9 cellular contexts compared by ENCODE assay signal in genomic region chr20:33673411-33674293, GRCh38. TPM values are rescaled to one million over a fixed set of nuclear protein-coding genes. Genes with fewer than 3 reads are reported as not detected.
DNase-seq lines count a peak whose midpoint lies in the region; ATAC-seq, FAIRE-seq and TF ChIP-seq lines count a peak whose summit lies in the region.
"Had no signal": no experiment of that assay in that cellular context is flagged by ENCODE, and none has a peak within 500 bp of the region (broad histone marks: within the 10 kb centered on the region; RNA-seq: fewer than 3 reads in every experiment).

No MANE protein-coding gene starts in this region.

- 25% methylated on average over 29 of the region's 29 CpGs for WGBS in GM12878 (ENCODE audit: insufficient coverage, insufficient replicate concordance, low lambda C conversion rate, missing lambda C conversion rate)
- WGBS in lower leg skin, 2 donors, result 17 to 23% methylated on average over 29 of the region's 29 CpGs
- 33% methylated on average over 29 of the region's 29 CpGs for WGBS in thymus

- peak overlapping the region; percentile 79 for H3K4me3 ChIP-seq in GM12878
- peak overlapping the region; percentile 40 for H3K4me3 ChIP-seq in lower leg skin (ENCODE audit: low read depth, poor library complexity, severe bottlenecking)
- H3K4me3 ChIP-seq in thymus (ENCODE audit: low read length), result peak overlapping the region; percentile 69

- TF ChIP-seq CTCF in GM12878 (IDR thresholded peaks at IDR 0.05 in 2 of 3, conservative IDR thresholded peaks at IDR 0.05 in 1 of 3; ENCODE audit: control insufficient read depth in 2 of 3, extremely low read depth in 1 of 3, insufficient read depth in 1 of 3, low read depth in 3 of 3, low read length in 3 of 3) (no peak), lower leg skin (IDR thresholded peaks at IDR 0.05) (no peak)

- H3K4me1 Mint-ChIP-seq in T-helper 1 cell treated with Interleukin-12 subunit alpha and Interleukin-12 subunit beta and Interleukin-4 antibody, amounts not matched to agents 30 μg/mL and 1 μg/mL, for 36 hours (ENCODE audit: low read depth), result peaks cover 39% of the 10 kb centered on the region

- RAD21 ChIA-PET in GM12878 (lab: Charles Lee; ENCODE audit: unreplicated experiment), result no interaction called here

- BruUV-seq in GM12878 (replicated peaks; lab: Mats Ljungman, UMichigan), result no TSS peak

- H3K4me3 Mint-ChIP-seq in T-helper 1 cell treated with Interleukin-12 subunit alpha and Interleukin-12 subunit beta and Interleukin-4 antibody, amounts not matched to agents 30 μg/mL and 1 μg/mL, for 36 hours, result peak overlapping the region; percentile 95

- H2AFZ ChIP-seq in GM12878 (ENCODE audit: control insufficient read depth, low read depth, low read length), result peak overlapping the region; percentile 16

- SMC1A ChIA-PET in GM12878 (lab: Charles Lee; ENCODE audit: uncharacterized antibody, unreplicated experiment), result no interaction called here

- no peaks in the 10 kb centered on the region for H4K20me1 ChIP-seq in GM12878 (ENCODE audit: control insufficient read depth, insufficient read depth)

- no peaks in the 10 kb centered on the region for H3K27me3 Mint-ChIP-seq in T-helper 1 cell treated with Interleukin-12 subunit alpha and Interleukin-12 subunit beta and Interleukin-4 antibody, amounts not matched to agents 30 μg/mL and 1 μg/mL, for 36 hours (ENCODE audit: low read depth)

- H3K36me3 ChIP-seq in GM12878 (ENCODE audit: control insufficient read depth in 2 of 2, insufficient read depth in 2 of 2, low read length in 1 of 2) (peaks cover 0 to 1% of the 10 kb centered on the region in 2 experiments; a peak in 3 of 4 replicates), thymus (ENCODE audit: control insufficient read depth, insufficient read depth) (peaks cover 8% of the 10 kb centered on the region)

- ATAC-seq in GM12878 (peak; percentile 64), sciatic nerve (no peak), HG03521 (IDR thresholded peaks at IDR 0.05; ENCODE audit: unreplicated experiment) (no peak)

- peaks cover 32% of the 10 kb centered on the region for H3K36me3 Mint-ChIP-seq in T-helper 1 cell treated with Interleukin-12 subunit alpha and Interleukin-12 subunit beta and Interleukin-4 antibody, amounts not matched to agents 30 μg/mL and 1 μg/mL, for 36 hours (ENCODE audit: low read depth)

- in situ Hi-C loops in GM12878 (cut with MboI), result no loop called here

- H3K4me1 ChIP-seq in GM12878 (ENCODE audit: control insufficient read depth, insufficient read depth, low read length) (peaks cover 11% of the 10 kb centered on the region), thymus (ENCODE audit: control insufficient read depth, insufficient read depth, low read length) (peaks cover 26% of the 10 kb centered on the region)

- H3K27ac ChIP-seq in GM12878 (ENCODE audit: control insufficient read depth, insufficient read depth) (no peak overlapping the region), thymus (ENCODE audit: low read depth) (peak overlapping the region; percentile 21)

- H3K9me3 ChIP-seq in GM12878 (replicated peaks; ENCODE audit: control insufficient read depth, insufficient read depth, low read length) (no peaks in the 10 kb centered on the region), thymus (ENCODE audit: control insufficient read depth) (no peaks in the 10 kb centered on the region)

- no peaks in the 10 kb centered on the region for H3K79me2 ChIP-seq in GM12878 (ENCODE audit: control insufficient read depth, insufficient read depth, low read length)

- H3K9ac ChIP-seq in GM12878 (ENCODE audit: control insufficient read depth, insufficient read depth, low read length), result peak overlapping the region; percentile 59

- POLR2A ChIA-PET in GM12878 (lab: Charles Lee), result no interaction called here

- no peak for TF ChIP-seq EP300 in GM12878 (IDR thresholded peaks at IDR 0.05; ENCODE audit: borderline replicate concordance in 1 of 2, control insufficient read depth in 1 of 2, low read depth in 2 of 2, low read length in 2 of 2)

- CTCF ChIA-PET in GM12878 (lab: Yijun Ruan, JAX), result no interaction called here

- DNase-seq in T-helper 1 cell, result no peak
- peak; percentile 87 for DNase-seq in HuH-7.5 (ENCODE audit: low spot score)
- no peak for DNase-seq in GM12878 (ENCODE audit: low read depth, low spot score)
- DNase-seq in lower leg skin (ENCODE audit: low spot score in 2 of 2), result no peak
- no peak for DNase-seq in sciatic nerve (ENCODE audit: low spot score)

- no peaks in the 10 kb centered on the region for H3K9me3 Mint-ChIP-seq in T-helper 1 cell treated with Interleukin-12 subunit alpha and Interleukin-12 subunit beta and Interleukin-4 antibody, amounts not matched to agents 30 μg/mL and 1 μg/mL, for 36 hours

- intact Hi-C loops in GM12878 (cut with micrococcal nuclease; ENCODE audit: unreplicated experiment) (no loop called here), lower leg skin (cut with DNase I; ENCODE audit: low total_unique reads) (no loop called here), sciatic nerve (cut with DNase I) (no loop called here)

- no peak for TF ChIP-seq RAD21 in GM12878 (IDR thresholded peaks at IDR 0.05; ENCODE audit: insufficient read depth, low read depth, low read length)

- H3K27ac Mint-ChIP-seq in T-helper 1 cell treated with Interleukin-12 subunit alpha and Interleukin-12 subunit beta and Interleukin-4 antibody, amounts not matched to agents 30 μg/mL and 1 μg/mL, for 36 hours, result peak overlapping the region; percentile 77

- H3K27me3 ChIP-seq in GM12878 (replicated peaks in 1 of 2; ENCODE audit: control insufficient read depth in 2 of 2, insufficient read depth in 2 of 2, low read length in 1 of 2) (no peaks in the 10 kb centered on the region), thymus (ENCODE audit: control insufficient read depth, insufficient read depth) (no peaks in the 10 kb centered on the region)

- no peak for FAIRE-seq in GM12878 (lab: Jason Lieb, UNC)
- FAIRE-seq: endometrium had no signal

- TF ChIP-seq POLR2A in GM12878 (IDR thresholded peaks at IDR 0.05; ENCODE audit: low read depth, low read length), result no peak
- no peak for TF ChIP-seq POLR2A in lower leg skin (IDR thresholded peaks at IDR 0.05)

- peak overlapping the region; percentile 56 for H3K4me2 ChIP-seq in GM12878 (ENCODE audit: control insufficient read depth, insufficient read depth)

RNA-seq across cellular contexts. Expression of gene NECAB3, which starts 0.6 kb away (rescaled TPM):
- total RNA-seq in GM12878 (2013; cell fraction: nucleolus; rRNA removed), result 19.3 and 24.9 TPM in 2 replicates
- total RNA-seq in GM12878 (2014; rRNA removed), result 14.3 and 15.6 TPM in 2 replicates
- 7.3 and 7.6 TPM in 2 replicates for total RNA-seq in GM12878 (2014; rRNA removed; fragmentation: Illumina TruSeq; extraction: Trizol)
- total RNA-seq in GM12878 (2021), result 13.6 and 14.2 TPM in 2 replicates
- polyA plus RNA-seq in GM12878 (2011; ENCODE audit: low read depth), result 1.4 TPM
- polyA plus RNA-seq in GM12878 (2011; rRNA removed), result 2.1 and 3.6 TPM in 2 replicates
- 5.9 and 8.1 TPM in 2 replicates for polyA plus RNA-seq in GM12878 (2011; cell fraction: cytosol; rRNA removed)
- polyA plus RNA-seq in GM12878 (2011; cell fraction: nucleus; rRNA removed), result 30.0 and 35.4 TPM in 2 replicates
- 5.9 and 6.9 TPM in 2 replicates for polyA plus RNA-seq in GM12878 (2012)
- polyA plus RNA-seq in GM12878 (2014; fragmentation: Illumina TruSeq; extraction: Trizol), result 3.4 and 4.6 TPM in 2 replicates
- 1 to 10 TPM in 1 of 2 experiments, under 1 TPM in 1; 0.21 to 1.3 TPM for polyA plus RNA-seq in GM12878 (2014; fragmentation: Nextera tagmentation; extraction: Ambion mirVana)
- polyA plus RNA-seq in GM12878 (2014; rRNA removed), result 14.5 and 17.0 TPM in 2 replicates
- polyA plus RNA-seq in GM12878 (2016; fragmentation: Nextera tagmentation; extraction: Ambion mirVana), result 1 to 10 TPM; 7.0 to 8.5 TPM
- 2.5 and 8.5 TPM in 2 replicates for polyA minus RNA-seq in GM12878 (2011; rRNA and poly(A)+ RNA removed)
- polyA minus RNA-seq in GM12878 (2011; cell fraction: cytosol; rRNA and poly(A)+ RNA removed), result 3.2 and 5.5 TPM in 2 replicates
- 8.0 and 9.9 TPM in 2 replicates for polyA minus RNA-seq in GM12878 (2011; cell fraction: nucleus; rRNA and poly(A)+ RNA removed)
- total RNA-seq in lower leg skin, result 10 to 100 TPM; 17.1 to 30.8 (median 23.3) TPM
- 20.3 TPM for polyA plus RNA-seq in thymus
- total RNA-seq in sciatic nerve, result 24.1 TPM

RNA-seq across cellular contexts. Expression of gene ACTL10, which starts 6.9 kb away (rescaled TPM):
- total RNA-seq in GM12878 (2013; cell fraction: nucleolus; rRNA removed), result 2.4 TPM in 2 replicates
- 4.3 and 5.0 TPM in 2 replicates for total RNA-seq in GM12878 (2014; rRNA removed)
- 0.28 and 0.49 TPM in 2 replicates for total RNA-seq in GM12878 (2014; rRNA removed; fragmentation: Illumina TruSeq; extraction: Trizol)
- total RNA-seq in GM12878 (2021), result 3.6 and 3.7 TPM in 2 replicates
- not detected for polyA plus RNA-seq in GM12878 (2011; ENCODE audit: low read depth)
- polyA plus RNA-seq in GM12878 (2011; rRNA removed), result 0.04 and 0.12 TPM in 2 replicates
- polyA plus RNA-seq in GM12878 (2011; cell fraction: cytosol; rRNA removed), result 0.19 and 0.22 TPM in 2 replicates
- polyA plus RNA-seq in GM12878 (2011; cell fraction: nucleus; rRNA removed), result 0.61 and 1.0 TPM in 2 replicates
- polyA plus RNA-seq in GM12878 (2012), result 0.90 and 1.2 TPM in 2 replicates
- 0.21 TPM in 1 of 2 replicates, not detected in the other for polyA plus RNA-seq in GM12878 (2014; fragmentation: Illumina TruSeq; extraction: Trizol)
- under 1 TPM; 0.16 to 0.46 TPM for polyA plus RNA-seq in GM12878 (2014; fragmentation: Nextera tagmentation; extraction: Ambion mirVana)
- polyA plus RNA-seq in GM12878 (2014; rRNA removed), result 1.3 and 2.4 TPM in 2 replicates
- polyA plus RNA-seq in GM12878 (2016; fragmentation: Nextera tagmentation; extraction: Ambion mirVana), result 1 to 10 TPM; 3.6 to 4.7 TPM
- polyA minus RNA-seq in GM12878 (2011; rRNA and poly(A)+ RNA removed), result 0.22 and 0.62 TPM in 2 replicates
- polyA minus RNA-seq in GM12878 (2011; cell fraction: cytosol; rRNA and poly(A)+ RNA removed), result 0.53 and 0.83 TPM in 2 replicates
- polyA minus RNA-seq in GM12878 (2011; cell fraction: nucleus; rRNA and poly(A)+ RNA removed), result 2.9 and 5.5 TPM in 2 replicates
- 10 to 100 TPM in 1 of 4 donors, 1 to 10 TPM in 3; 2.1 to 10.2 (median 3.7) TPM for total RNA-seq in lower leg skin
- 2.8 TPM for polyA plus RNA-seq in thymus
- total RNA-seq in sciatic nerve, result 0.71 TPM

RNA-seq across cellular contexts. Expression of gene C20orf144, which starts 11.5 kb away (rescaled TPM):
- total RNA-seq in GM12878 (2013; cell fraction: nucleolus; rRNA removed), result 0.38 and 0.54 TPM in 2 replicates
- total RNA-seq in GM12878 (2014; rRNA removed) (0.27 TPM in 1 of 2 replicates, not detected in the other), GM12878 (2014; rRNA removed; fragmentation: Illumina TruSeq; extraction: Trizol) (0.05 and 0.13 TPM in 2 replicates), GM12878 (2021) (0.11 and 0.23 TPM in 2 replicates), lower leg skin (not detected), sciatic nerve (not detected)
- polyA plus RNA-seq in GM12878 (2011; ENCODE audit: low read depth), result not detected
- polyA plus RNA-seq in GM12878 (2011; rRNA removed) (0.07 and 0.12 TPM in 2 replicates), GM12878 (2014; fragmentation: Illumina TruSeq; extraction: Trizol) (0.17 and 0.24 TPM in 2 replicates), GM12878 (2014; fragmentation: Nextera tagmentation; extraction: Ambion mirVana) (under 1 TPM in 1 of 2 experiments, not detected in 1; 0.04 TPM), GM12878 (2014; rRNA removed) (0.27 and 0.61 TPM in 2 replicates), GM12878 (2016; fragmentation: Nextera tagmentation; extraction: Ambion mirVana) (under 1 TPM; 0.32 to 0.62 TPM), thymus (0.23 TPM)
- 0.10 and 0.22 TPM in 2 replicates for polyA plus RNA-seq in GM12878 (2011; cell fraction: cytosol; rRNA removed)
- 0.25 and 0.38 TPM in 2 replicates for polyA plus RNA-seq in GM12878 (2011; cell fraction: nucleus; rRNA removed)
- 0.13 and 0.15 TPM in 2 replicates for polyA plus RNA-seq in GM12878 (2012)
- polyA minus RNA-seq in GM12878 (2011; rRNA and poly(A)+ RNA removed), result 1.0 and 1.1 TPM in 2 replicates
- polyA minus RNA-seq in GM12878 (2011; cell fraction: cytosol; rRNA and poly(A)+ RNA removed), result 0.53 TPM in 1 of 2 replicates, not detected in the other
- 1.1 and 1.3 TPM in 2 replicates for polyA minus RNA-seq in GM12878 (2011; cell fraction: nucleus; rRNA and poly(A)+ RNA removed)

RNA-seq across cellular contexts. Expression of gene E2F1, which starts 12.5 kb away (rescaled TPM):
- 8.1 and 11.3 TPM in 2 replicates for total RNA-seq in GM12878 (2013; cell fraction: nucleolus; rRNA removed)
- total RNA-seq in GM12878 (2014; rRNA removed), result 31.6 and 36.7 TPM in 2 replicates
- total RNA-seq in GM12878 (2014; rRNA removed; fragmentation: Illumina TruSeq; extraction: Trizol), result 22.8 and 26.1 TPM in 2 replicates
- 41.5 and 43.2 TPM in 2 replicates for total RNA-seq in GM12878 (2021)
- 7.8 TPM for polyA plus RNA-seq in GM12878 (2011; ENCODE audit: low read depth)
- polyA plus RNA-seq in GM12878 (2011; rRNA removed), result 10.0 and 17.8 TPM in 2 replicates
- 21.2 and 29.9 TPM in 2 replicates for polyA plus RNA-seq in GM12878 (2011; cell fraction: cytosol; rRNA removed)
- 53.2 and 72.7 TPM in 2 replicates for polyA plus RNA-seq in GM12878 (2011; cell fraction: nucleus; rRNA removed)
- 17.4 and 23.4 TPM in 2 replicates for polyA plus RNA-seq in GM12878 (2012)
- polyA plus RNA-seq in GM12878 (2014; fragmentation: Illumina TruSeq; extraction: Trizol), result 13.0 and 21.6 TPM in 2 replicates
- polyA plus RNA-seq in GM12878 (2014; fragmentation: Nextera tagmentation; extraction: Ambion mirVana), result 1 to 10 TPM in 1 of 2 experiments, under 1 TPM in 1; 0.29 to 2.1 TPM
- polyA plus RNA-seq in GM12878 (2014; rRNA removed), result 50.2 and 55.4 TPM in 2 replicates
- 10 to 100 TPM in 1 of 2 experiments, 1 to 10 TPM in 1; 3.2 to 16.7 TPM for polyA plus RNA-seq in GM12878 (2016; fragmentation: Nextera tagmentation; extraction: Ambion mirVana)
- polyA minus RNA-seq in GM12878 (2011; rRNA and poly(A)+ RNA removed), result 11.0 and 14.8 TPM in 2 replicates
- polyA minus RNA-seq in GM12878 (2011; cell fraction: cytosol; rRNA and poly(A)+ RNA removed), result 7.5 and 8.4 TPM in 2 replicates
- polyA minus RNA-seq in GM12878 (2011; cell fraction: nucleus; rRNA and poly(A)+ RNA removed), result 5.9 and 9.2 TPM in 2 replicates
- 1 to 10 TPM; 1.4 to 6.3 (median 5.7) TPM for total RNA-seq in lower leg skin
- 3.3 TPM for polyA plus RNA-seq in thymus
- 1.4 TPM for total RNA-seq in sciatic nerve

RNA-seq across cellular contexts. Expression of gene PXMP4, which starts 46.5 kb away (rescaled TPM):
- 5.6 and 7.9 TPM in 2 replicates for total RNA-seq in GM12878 (2013; cell fraction: nucleolus; rRNA removed)
- 7.5 and 9.7 TPM in 2 replicates for total RNA-seq in GM12878 (2014; rRNA removed)
- total RNA-seq in GM12878 (2014; rRNA removed; fragmentation: Illumina TruSeq; extraction: Trizol), result 2.1 and 3.6 TPM in 2 replicates
- 7.6 and 8.9 TPM in 2 replicates for total RNA-seq in GM12878 (2021)
- 3.6 TPM for polyA plus RNA-seq in GM12878 (2011; ENCODE audit: low read depth)
- polyA plus RNA-seq in GM12878 (2011; rRNA removed), result 2.7 and 4.9 TPM in 2 replicates
- polyA plus RNA-seq in GM12878 (2011; cell fraction: cytosol; rRNA removed), result 7.3 and 7.6 TPM in 2 replicates
- 5.1 and 5.8 TPM in 2 replicates for polyA plus RNA-seq in GM12878 (2011; cell fraction: nucleus; rRNA removed)
- polyA plus RNA-seq in GM12878 (2012), result 6.0 and 6.6 TPM in 2 replicates
- 1.3 and 5.4 TPM in 2 replicates for polyA plus RNA-seq in GM12878 (2014; fragmentation: Illumina TruSeq; extraction: Trizol)
- 10 to 100 TPM; 12.2 to 19.2 TPM for polyA plus RNA-seq in GM12878 (2014; fragmentation: Nextera tagmentation; extraction: Ambion mirVana)
- 4.8 and 5.7 TPM in 2 replicates for polyA plus RNA-seq in GM12878 (2014; rRNA removed)
- polyA plus RNA-seq in GM12878 (2016; fragmentation: Nextera tagmentation; extraction: Ambion mirVana), result 10 to 100 TPM; 14.2 to 15.7 TPM
- polyA minus RNA-seq in GM12878 (2011; rRNA and poly(A)+ RNA removed), result 2.8 and 5.6 TPM in 2 replicates
- 4.7 and 6.7 TPM in 2 replicates for polyA minus RNA-seq in GM12878 (2011; cell fraction: cytosol; rRNA and poly(A)+ RNA removed)
- polyA minus RNA-seq in GM12878 (2011; cell fraction: nucleus; rRNA and poly(A)+ RNA removed), result 1.8 and 1.9 TPM in 2 replicates
- total RNA-seq in lower leg skin, result 10 to 100 TPM; 12.5 to 34.1 (median 21.2) TPM
- polyA plus RNA-seq in thymus, result 4.0 TPM
- 9.3 TPM for total RNA-seq in sciatic nerve
